35 cellular contexts compared by ENCODE assay signal in the genomic region with DNA sequence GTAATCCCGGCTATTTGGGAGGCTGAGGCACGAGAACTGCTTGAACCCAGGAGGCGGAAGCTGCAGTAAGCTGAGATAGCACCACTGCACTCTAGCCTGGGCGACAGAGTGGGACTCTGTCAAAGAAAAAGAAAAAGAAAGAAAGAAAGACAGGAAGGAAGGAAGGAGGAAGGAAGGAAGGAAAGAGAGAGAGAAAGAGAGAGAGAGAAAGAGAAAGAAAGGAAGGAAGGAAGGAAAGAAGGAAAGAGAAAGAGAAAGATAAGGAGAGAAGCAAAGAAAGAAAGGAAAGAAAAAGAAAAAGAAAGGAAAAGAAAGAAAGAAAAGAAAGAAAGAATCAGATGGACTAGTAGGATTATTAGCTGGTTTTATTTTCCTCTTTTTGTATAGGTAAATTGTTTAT. TPM values are rescaled to one million over a fixed set of nuclear protein-coding genes. Genes with fewer than 3 reads are reported as not detected.
"Had no signal": no experiment of that assay in that cellular context is flagged by ENCODE, and none has a peak within 500 bp of the region (broad histone marks: within the 10 kb centered on the region; RNA-seq: fewer than 3 reads in every experiment).

No MANE protein-coding gene starts in this region.

- H3K4me3 Mint-ChIP-seq: activated CD4-positive, alpha-beta memory T cell treated with anti-CD3 and anti-CD28 coated beads for 36 hours; activated CD4-positive, alpha-beta T cell treated with anti-CD3 and anti-CD28 coated beads for 36 hours; activated CD4-positive, alpha-beta T cell treated with anti-CD3 and anti-CD28 coated beads, Interleukin-2, amount 10 ng/mL, durations not matched to agents 24 days and 14 days; activated CD8-positive, alpha-beta memory T cell treated with anti-CD3 and anti-CD28 coated beads, Interleukin-2, amount 10 ng/mL, durations not matched to agents 7 days and 5 days; activated CD8-positive, alpha-beta T cell treated with anti-CD3 and anti-CD28 coated beads, Interleukin-2, amount 10 ng/mL, durations not matched to agents 7 days and 5 days; activated naive CD4-positive, alpha-beta T cell treated with anti-CD3 and anti-CD28 coated beads, Interleukin-2, amount 50 U/mL, for 24 hours; activated naive CD8-positive, alpha-beta T cell treated with anti-CD3 and anti-CD28 coated beads for 36 hours; activated naive CD8-positive, alpha-beta T cell treated with anti-CD3 and anti-CD28 coated beads, Interleukin-2, amount 50 U/mL, for 24 hours; activated T-helper 1 cell treated with anti-CD3 and anti-CD28 coated beads, Interleukin-12 subunit alpha, Interleukin-12 subunit beta, Interleukin-2, Interleukin-4 antibody, amounts not matched to agents 30 ng/mL and 10 ng/mL and 1 ng/mL, durations not matched to agents 14 hours and 24 hours and 36 hours; effector memory CD8-positive, alpha-beta T cell had no signal

- H3K4me1 ChIP-seq: adrenal gland, foreskin keratinocyte, gastrocnemius medialis had no signal

- H3K27ac ChIP-seq: adrenal gland, body of pancreas, esophagus muscularis mucosa, foreskin keratinocyte, gastrocnemius medialis, heart left ventricle, WERI-Rb-1 had no signal

- H3K4me3 ChIP-seq: adrenal gland, body of pancreas, esophagus muscularis mucosa, gastrocnemius medialis, heart left ventricle had no signal

- H3K27me3 Mint-ChIP-seq: activated CD4-positive, alpha-beta memory T cell treated with anti-CD3 and anti-CD28 coated beads for 36 hours; activated CD4-positive, alpha-beta T cell treated with anti-CD3 and anti-CD28 coated beads for 36 hours; activated naive CD4-positive, alpha-beta T cell treated with anti-CD3 and anti-CD28 coated beads, Interleukin-2, amount 50 U/mL, for 24 hours; effector memory CD8-positive, alpha-beta T cell had no signal

- H3K27ac Mint-ChIP-seq: activated CD4-positive, alpha-beta memory T cell treated with anti-CD3 and anti-CD28 coated beads for 36 hours; activated CD4-positive, alpha-beta T cell treated with anti-CD3 and anti-CD28 coated beads for 36 hours; activated CD4-positive, alpha-beta T cell treated with anti-CD3 and anti-CD28 coated beads, Interleukin-2, amount 10 ng/mL, durations not matched to agents 24 days and 14 days; activated CD8-positive, alpha-beta memory T cell treated with anti-CD3 and anti-CD28 coated beads, Interleukin-2, amount 10 ng/mL, durations not matched to agents 7 days and 5 days; activated CD8-positive, alpha-beta T cell treated with anti-CD3 and anti-CD28 coated beads, Interleukin-2, amount 10 ng/mL, durations not matched to agents 7 days and 5 days; activated naive CD4-positive, alpha-beta T cell treated with anti-CD3 and anti-CD28 coated beads, Interleukin-2, amount 50 U/mL, for 24 hours; activated naive CD8-positive, alpha-beta T cell treated with anti-CD3 and anti-CD28 coated beads for 36 hours; activated naive CD8-positive, alpha-beta T cell treated with anti-CD3 and anti-CD28 coated beads, Interleukin-2, amount 50 U/mL, for 24 hours; activated T-helper 1 cell treated with anti-CD3 and anti-CD28 coated beads, Interleukin-12 subunit alpha, Interleukin-12 subunit beta, Interleukin-2, Interleukin-4 antibody, amounts not matched to agents 30 ng/mL and 10 ng/mL and 1 ng/mL, durations not matched to agents 14 hours and 24 hours and 36 hours had no signal

- H3K27me3 ChIP-seq: adrenal gland had no signal

- H3K4me1 Mint-ChIP-seq: activated CD4-positive, alpha-beta T cell treated with anti-CD3 and anti-CD28 coated beads for 36 hours; activated naive CD4-positive, alpha-beta T cell treated with anti-CD3 and anti-CD28 coated beads, Interleukin-2, amount 50 U/mL, for 24 hours; activated naive CD8-positive, alpha-beta T cell treated with anti-CD3 and anti-CD28 coated beads for 36 hours; activated naive CD8-positive, alpha-beta T cell treated with anti-CD3 and anti-CD28 coated beads, Interleukin-2, amount 50 U/mL, for 24 hours had no signal

- DNase-seq: activated CD4-positive, alpha-beta memory T cell treated with anti-CD3 and anti-CD28 coated beads for 36 hours; activated CD4-positive, alpha-beta T cell treated with anti-CD3 and anti-CD28 coated beads for 36 hours; activated CD4-positive, alpha-beta T cell treated with anti-CD3 and anti-CD28 coated beads, Interleukin-2, amount 10 ng/mL, durations not matched to agents 24 days and 14 days; activated CD4-positive, CD25-positive, alpha-beta regulatory T cell; activated CD4-positive, CD25-positive, alpha-beta regulatory T cell treated with anti-CD3 and anti-CD28 coated beads, Interleukin-2, amount 50 U/mL, for 72 hours; activated CD8-positive, alpha-beta memory T cell treated with anti-CD3 and anti-CD28 coated beads, Interleukin-2, amount 10 ng/mL, durations not matched to agents 7 days and 5 days; activated CD8-positive, alpha-beta memory T cell treated with anti-CD3 and anti-CD28 coated beads, Interleukin-2, amount 50 U/mL, for 4 hours; activated CD8-positive, alpha-beta T cell treated with anti-CD3 and anti-CD28 coated beads, Interleukin-2, amount 10 ng/mL, durations not matched to agents 7 days and 5 days; activated gamma-delta T cell; activated naive CD4-positive, alpha-beta T cell; activated naive CD8-positive, alpha-beta T cell treated with anti-CD3 and anti-CD28 coated beads for 36 hours; activated naive CD8-positive, alpha-beta T cell treated with anti-CD3 and anti-CD28 coated beads, Interleukin-2, amount 50 U/mL, for 24 hours; activated T-cell treated with anti-CD3 and anti-CD28 coated beads, Interleukin-2, amount 50 U/mL, for 1 hour; activated T-cell treated with anti-CD3 and anti-CD28 coated beads, Interleukin-2, amount 50 U/mL, for 48 hours; adrenal gland; amygdala; aorta; body of pancreas; caudate nucleus; cortex of kidney; dermis blood vessel endothelial cell; effector CD4-positive, alpha-beta T cell; effector memory CD8-positive, alpha-beta T cell; erythroblast; foreskin keratinocyte; gastrocnemius medialis; glutamatergic neuron; heart left ventricle; T-helper 2 cell; WERI-Rb-1 had no signal

- H3K36me3 Mint-ChIP-seq: activated CD4-positive, alpha-beta memory T cell treated with anti-CD3 and anti-CD28 coated beads for 36 hours; activated CD8-positive, alpha-beta memory T cell treated with anti-CD3 and anti-CD28 coated beads, Interleukin-2, amount 10 ng/mL, durations not matched to agents 7 days and 5 days; activated naive CD4-positive, alpha-beta T cell treated with anti-CD3 and anti-CD28 coated beads, Interleukin-2, amount 50 U/mL, for 24 hours; activated naive CD8-positive, alpha-beta T cell treated with anti-CD3 and anti-CD28 coated beads for 36 hours had no signal

- ATAC-seq: activated CD4-positive, alpha-beta T cell treated with anti-CD3 and anti-CD28 coated beads for 36 hours; activated CD8-positive, alpha-beta memory T cell treated with anti-CD3 and anti-CD28 coated beads, Interleukin-2, amount 10 ng/mL, durations not matched to agents 7 days and 5 days; activated CD8-positive, alpha-beta T cell treated with anti-CD3 and anti-CD28 coated beads, Interleukin-2, amount 10 ng/mL, durations not matched to agents 7 days and 5 days; activated naive CD8-positive, alpha-beta T cell treated with anti-CD3 and anti-CD28 coated beads, Interleukin-2, amount 50 U/mL, for 24 hours; body of pancreas; effector memory CD8-positive, alpha-beta T cell; foreskin keratinocyte; gastrocnemius medialis; heart left ventricle had no signal

- H3K9me3 ChIP-seq: adrenal gland, body of pancreas, esophagus muscularis mucosa, gastrocnemius medialis, heart left ventricle had no signal

- H3K36me3 ChIP-seq: adrenal gland, esophagus muscularis mucosa, gastrocnemius medialis, heart left ventricle, WERI-Rb-1 had no signal

- H3K9me3 Mint-ChIP-seq: activated CD4-positive, alpha-beta memory T cell treated with anti-CD3 and anti-CD28 coated beads for 36 hours; activated CD4-positive, alpha-beta T cell treated with anti-CD3 and anti-CD28 coated beads, Interleukin-2, amount 10 ng/mL, durations not matched to agents 24 days and 14 days; activated naive CD4-positive, alpha-beta T cell treated with anti-CD3 and anti-CD28 coated beads, Interleukin-2, amount 50 U/mL, for 24 hours; activated naive CD8-positive, alpha-beta T cell treated with anti-CD3 and anti-CD28 coated beads for 36 hours; activated naive CD8-positive, alpha-beta T cell treated with anti-CD3 and anti-CD28 coated beads, Interleukin-2, amount 50 U/mL, for 24 hours; activated T-helper 1 cell treated with anti-CD3 and anti-CD28 coated beads, Interleukin-12 subunit alpha, Interleukin-12 subunit beta, Interleukin-2, Interleukin-4 antibody, amounts not matched to agents 30 ng/mL and 10 ng/mL and 1 ng/mL, durations not matched to agents 14 hours and 24 hours and 36 hours; effector memory CD8-positive, alpha-beta T cell had no signal

RNA-seq across cellular contexts. Expression of gene ZNF541, which starts 22.8 kb away (rescaled TPM):
- total RNA-seq: activated CD4-positive, alpha-beta T cell treated with anti-CD3 and anti-CD28 coated beads, Interleukin-2, amount 10 ng/mL, durations not matched to agents 24 days and 14 days; activated CD8-positive, alpha-beta memory T cell treated with anti-CD3 and anti-CD28 coated beads for 36 hours; chondrocyte; foreskin keratinocyte; gastrocnemius medialis had no signal
- polyA plus RNA-seq: foreskin keratinocyte had no signal
